ENCODE assay signal across 8 cellular contexts in genomic region chr19:5690125-5690954, GRCh38. TPM values are rescaled to one million over a fixed set of nuclear protein-coding genes. Genes with fewer than 3 reads are reported as not detected.
DNase-seq lines count a peak whose midpoint lies in the region; ATAC-seq and TF ChIP-seq lines count a peak whose summit lies in the region.

Gene RPL36, plus strand, starts transcription at chr19:5690295. Its CDS starts 213 bp downstream, at chr19:5690508.

- peak; percentile 85 for DNase-seq in NCI-H226
- DNase-seq in activated B cell treated with CpG ODN at 0.5 μM for 24 hours: peak; percentile 99
- DNase-seq in caudate nucleus (lab: John Stamatoyannopoulos, UW): peak in 60 of 61 donors; percentile 64 to 98 (median 94)
- DNase-seq in immature natural killer cell: peak; percentile 98
- DNase-seq in smooth muscle cell of the brain vasculature (ENCODE audit: low read depth, low spot score): peak; percentile 94

- H3K9me3 Mint-ChIP-seq in activated B cell treated with CpG ODN at 0.5 μM for 24 hours: no peaks in the 10 kb centered on the region
- H3K9me3 Mint-ChIP-seq in immature natural killer cell: no peaks in the 10 kb centered on the region

- intact Hi-C loops in activated B cell treated with CpG ODN at 0.5 μM for 24 hours (cut with micrococcal nuclease): loop anchor here (1.0 to 2.0 kb wide), 5 partner anchors 10 to 214 kb away; partner anchors contain the start of genes CATSPERD, DUS3L, LONP1 and MICOS13

- H3K4me1 Mint-ChIP-seq in activated B cell treated with CpG ODN at 0.5 μM for 24 hours (peaks cover 33% of the 10 kb centered on the region), immature natural killer cell (peaks cover 36 to 38% of the 10 kb centered on the region in 2 donors)

- CTCF ChIA-PET in activated B cell treated with CpG ODN at 0.5 μM for 24 hours (lab: Charles Lee): interaction anchor here (0.6 to 1.5 kb wide), 6 partner anchors 28 to 278 kb away, joined by 3 to 11 read pairs (median 3); partner anchors contain the start of genes CATSPERD, LONP1, SAFB and SAFB2

- TF ChIP-seq CTCF in 22Rv1 (IDR thresholded peaks at IDR 0.05) (peak; percentile 95), activated B cell treated with CpG ODN at 0.5 μM for 24 hours (IDR thresholded peaks at IDR 0.05) (peak; percentile 88)

- peaks cover 46% of the 10 kb centered on the region for H3K36me3 Mint-ChIP-seq in activated B cell treated with CpG ODN at 0.5 μM for 24 hours (ENCODE audit: low read depth)
- no peaks in the 10 kb centered on the region for H3K36me3 Mint-ChIP-seq in immature natural killer cell

- H3K27ac Mint-ChIP-seq in activated B cell treated with CpG ODN at 0.5 μM for 24 hours (peak within 1 kb of the TSS; percentile 90), immature natural killer cell (peak within 1 kb of the TSS; percentile 84 to 96 (median 90))

- POLR2A ChIA-PET in activated B cell treated with CpG ODN at 0.5 μM for 24 hours (lab: Charles Lee): interaction anchor here (0.5 to 6.4 kb wide), 19 partner anchors 10 to 1928 kb away, joined by 3 to 102 read pairs (median 4); partner anchors contain the start of genes CATSPERD, EEF2, FEM1A and LONP1

- H3K27ac ChIP-seq in 22Rv1 (peak within 1 kb of the TSS; percentile 92), caudate nucleus (ENCODE audit: low read depth, low read length) (peak within 1 kb of the TSS; percentile 64)

- H3K4me3 Mint-ChIP-seq in activated B cell treated with CpG ODN at 0.5 μM for 24 hours: peak within 1 kb of the TSS; percentile 93
- peak within 1 kb of the TSS; percentile 91 to 94 (median 93) for H3K4me3 Mint-ChIP-seq in immature natural killer cell

- no peaks in the 10 kb centered on the region for H3K27me3 Mint-ChIP-seq in activated B cell treated with CpG ODN at 0.5 μM for 24 hours
- peaks cover 7 to 19% (median 16%) of the 10 kb centered on the region in 3 donors for H3K27me3 Mint-ChIP-seq in immature natural killer cell (ENCODE audit: low read depth in 3 of 3)

- ATAC-seq in GM18517 (IDR thresholded peaks at IDR 0.05; ENCODE audit: unreplicated experiment) (peak; percentile 35), HG03139 (IDR thresholded peaks at IDR 0.05; ENCODE audit: unreplicated experiment) (peak; percentile 37), activated B cell treated with CpG ODN at 0.5 μM for 24 hours (ENCODE audit: low read depth) (peak; percentile 48)

RNA-seq across cellular contexts. Expression of gene RPL36, which starts in this region (rescaled TPM):
- total RNA-seq in activated B cell treated with CpG ODN at 0.5 μM for 24 hours: 1,170 and 1,330 TPM in 2 replicates
- 1,000 to 10,000 TPM in 1 of 3 donors, 100 to 1,000 TPM in 2; 550 to 1,524 (median 935) TPM for polyA plus RNA-seq in immature natural killer cell

Comparison
In these comparisons a context has a peak if more than half of its experiments do, and no peak if none do; other contexts are left out.
1. Peak in every context shown above with its lines: DNase-seq, ATAC-seq and H3K27ac ChIP-seq.